1 cellular context compared by ENCODE assay signal in genomic region chr1:119080586-119080985, GRCh38.
TF ChIP-seq lines count a peak whose summit lies in the region.

No MANE protein-coding gene starts in this region.

TF ChIP-seq in H1, 55 proteins besides CTCF, POLR2A, EP300 and RAD21 (continued from another document):
- TF ChIP-seq MAFK (IDR thresholded peaks at IDR 0.05; ENCODE audit: low read depth, low read length) = no peak
- no peak for TF ChIP-seq TCF12 (IDR thresholded peaks at IDR 0.05; ENCODE audit: low read depth, low read length)
- TF ChIP-seq MAX (IDR thresholded peaks at IDR 0.05) = peak; percentile 43; the same call in 1 of the 2 replicates
- TF ChIP-seq CBX8 (IDR thresholded peaks at IDR 0.05; ENCODE audit: borderline replicate concordance, low read depth, low read length) = no peak
- TF ChIP-seq RXRA (IDR thresholded peaks at IDR 0.05; ENCODE audit: insufficient read depth, low read depth, low read length) = no peak
- no peak for TF ChIP-seq BACH1 (IDR thresholded peaks at IDR 0.05; ENCODE audit: low read length)
- TF ChIP-seq FOSL1 (IDR thresholded peaks at IDR 0.05; ENCODE audit: insufficient read depth, low read depth, low read length) = no peak
- no peak for TF ChIP-seq RNF2 (IDR thresholded peaks at IDR 0.05; ENCODE audit: borderline replicate concordance, low read depth, low read length, missing control alignments, poor library complexity, severe bottlenecking)
- peak; percentile 86 for TF ChIP-seq TEAD4 (IDR thresholded peaks at IDR 0.05; ENCODE audit: low read depth, low read length)
- no peak for TF ChIP-seq RBBP5 (IDR thresholded peaks at IDR 0.05; ENCODE audit: borderline replicate concordance, low read depth, low read length)
- no peak for TF ChIP-seq NANOG (IDR thresholded peaks at IDR 0.05; ENCODE audit: insufficient read depth, low read depth, low read length, poor library complexity, severe bottlenecking)
- no peak for TF ChIP-seq GTF2F1 (IDR thresholded peaks at IDR 0.05; ENCODE audit: borderline replicate concordance, low read depth, low read length)
- no peak for TF ChIP-seq E2F6 (IDR thresholded peaks at IDR 0.05)
- TF ChIP-seq SRF (IDR thresholded peaks at IDR 0.05; ENCODE audit: low read depth, low read length) = no peak
- TF ChIP-seq JUND (IDR thresholded peaks at IDR 0.05; ENCODE audit: low read length) = peak; percentile 85
- TF ChIP-seq TAF7 (optimal IDR thresholded peaks at IDR 0.05; ENCODE audit: borderline replicate concordance, low read depth, low read length) = no peak
- no peak for TF ChIP-seq POLR2AphosphoS5 (IDR thresholded peaks at IDR 0.05; ENCODE audit: low read depth, low read length)
- no peak for TF ChIP-seq CBX5 (IDR thresholded peaks at IDR 0.05; ENCODE audit: low read depth, low read length)
- no peak for TF ChIP-seq TAF1 (IDR thresholded peaks at IDR 0.05; ENCODE audit: low read depth, low read length)
- TF ChIP-seq POU5F1 (IDR thresholded peaks at IDR 0.05; ENCODE audit: low read depth, low read length) = no peak
- no peak for TF ChIP-seq TBP (IDR thresholded peaks at IDR 0.05; ENCODE audit: low read depth, low read length)
- TF ChIP-seq HDAC6 (IDR thresholded peaks at IDR 0.05; ENCODE audit: low read depth, low read length) = no peak
- no peak for TF ChIP-seq CHD7 (IDR thresholded peaks at IDR 0.05; ENCODE audit: insufficient replicate concordance, low read length)
TF ChIP-seq in H1: peak in this region for 5.
